8 cellular contexts compared by ENCODE assay signal in the genomic region with DNA sequence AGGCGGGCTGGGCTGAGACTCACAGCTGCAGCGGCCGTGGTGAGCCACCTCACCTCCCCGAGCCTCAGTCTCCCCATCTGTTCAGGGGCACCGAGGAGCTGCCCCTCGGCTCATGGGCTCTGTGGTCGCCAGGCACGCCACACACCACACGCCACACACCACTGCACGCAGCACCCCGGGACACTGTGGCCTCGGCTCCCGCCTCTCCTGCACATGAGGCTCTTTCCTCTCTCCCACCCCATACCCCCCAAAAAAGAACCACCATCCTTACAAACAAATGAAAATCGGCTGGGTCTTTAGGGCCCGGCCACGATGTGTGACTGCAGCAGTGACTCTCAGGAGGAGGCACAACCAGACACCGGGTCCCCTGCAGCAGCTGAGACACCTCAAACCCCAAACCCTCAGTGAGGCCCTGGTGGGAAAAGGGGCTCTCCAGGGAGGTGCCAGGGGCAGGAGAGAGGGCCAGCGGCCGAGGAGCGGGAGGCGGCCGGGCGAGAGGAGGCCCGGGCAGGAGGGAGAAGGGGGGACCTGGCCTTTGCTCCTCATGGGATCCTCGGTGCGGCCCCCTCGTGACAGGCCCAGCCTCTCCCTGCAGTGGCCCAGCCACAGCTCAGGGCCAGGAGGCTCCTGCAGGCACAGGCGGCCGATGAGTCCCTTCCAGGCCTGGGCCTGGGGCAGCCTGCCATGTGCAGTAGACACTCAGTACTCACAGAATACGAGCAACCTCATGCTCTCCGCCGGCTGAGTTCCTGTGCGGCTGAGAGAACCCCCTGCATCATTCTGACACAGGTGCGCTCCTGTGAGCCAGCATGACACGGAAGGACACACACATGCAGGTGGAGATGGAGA.
A peak's percentile ranks its signal among the peaks of the same experiment; 100 is the strongest.
DNase-seq lines count a peak whose midpoint lies in the region; ATAC-seq, FAIRE-seq and TF ChIP-seq lines count a peak whose summit lies in the region.

No MANE protein-coding gene starts in this region.

- TF ChIP-seq POLR2A in IMR-90 (IDR thresholded peaks at IDR 0.05; ENCODE audit: low read depth, low read length): no peak

- intact Hi-C loops in CD14-positive monocyte (cut with micrococcal nuclease): loop anchor here in 1 of 2 donors (2.0 to 10.0 kb wide), 3 partner anchors 45 to 571 kb away; a partner anchor contains a TSS
- intact Hi-C loops in IMR-90 (cut with micrococcal nuclease): loop anchor here (1.0 kb wide), 2 partner anchors 53 to 65 kb away; no protein-coding TSS in a partner anchor

- POLR2A ChIA-PET in IMR-90 (lab: Charles Lee; ENCODE audit: unreplicated experiment): interaction anchor here (0.8 to 1.1 kb wide), 3 partner anchors 24 to 65 kb away, joined by 3 to 6 read pairs (median 3); no protein-coding TSS in a partner anchor
- POLR2A ChIA-PET in naive thymus-derived CD8-positive, alpha-beta T cell (lab: Charles Lee): interaction anchor here (0.6 to 2.7 kb wide), 22 partner anchors 9 to 215 kb away, joined by 3 to 25 read pairs (median 4); a partner anchor contains a TSS

- peaks cover 6 to 20% of the 10 kb centered on the region in 2 donors for H3K36me3 Mint-ChIP-seq in CD14-positive monocyte
- peaks cover 6% of the 10 kb centered on the region for H3K36me3 Mint-ChIP-seq in astrocyte (ENCODE audit: low read depth, unreplicated experiment)
- H3K36me3 Mint-ChIP-seq in naive thymus-derived CD8-positive, alpha-beta T cell: peaks cover 0 to 47% (median 5%) of the 10 kb centered on the region in 3 donors

- H2BK15ac ChIP-seq in IMR-90 (ENCODE audit: low read depth, low read length): peak overlapping the region; percentile 88; the same call in 2 of the 3 replicates

- peaks cover 15% of the 10 kb centered on the region for H3K9me1 ChIP-seq in IMR-90 (ENCODE audit: insufficient read depth, low read length)

- peak overlapping the region; percentile 96 for H2BK120ac ChIP-seq in IMR-90 (ENCODE audit: low read depth, low read length)

- H3K4me1 ChIP-seq in IMR-90 (ENCODE audit: control insufficient read depth, insufficient read depth, low read length) (peaks cover 52% of the 10 kb centered on the region), astrocyte (ENCODE audit: insufficient read depth, low read length) (peaks cover 60% of the 10 kb centered on the region)

- H3K27me3 Mint-ChIP-seq in CD14-positive monocyte (ENCODE audit: low read depth in 3 of 3) (peaks cover 0 to 1% (median 0%) of the 10 kb centered on the region in 3 donors), astrocyte (ENCODE audit: low read depth, unreplicated experiment) (no peaks in the 10 kb centered on the region)
- H3K27me3 Mint-ChIP-seq in naive thymus-derived CD8-positive, alpha-beta T cell: no peaks in the 10 kb centered on the region

- peak overlapping the region; percentile 79 to 89 for H3K4me3 Mint-ChIP-seq in CD14-positive monocyte
- H3K4me3 Mint-ChIP-seq in astrocyte (ENCODE audit: unreplicated experiment): no peak overlapping the region
- H3K4me3 Mint-ChIP-seq in naive thymus-derived CD8-positive, alpha-beta T cell: peak overlapping the region; percentile 84 to 93 (median 86)

- peaks cover 0 to 3% (median 2%) of the 10 kb centered on the region in 7 donors for H3K9me3 Mint-ChIP-seq in CD14-positive monocyte
- peaks cover 3% of the 10 kb centered on the region for H3K9me3 Mint-ChIP-seq in astrocyte (ENCODE audit: unreplicated experiment)
- no peaks in the 10 kb centered on the region for H3K9me3 Mint-ChIP-seq in naive thymus-derived CD8-positive, alpha-beta T cell

- TF ChIP-seq CTCF in CD14-positive monocyte (IDR thresholded peaks at IDR 0.05) (no peak), IMR-90 (conservative IDR thresholded peaks at IDR 0.05; ENCODE audit: low read depth, low read length) (no peak), astrocyte (IDR thresholded peaks at IDR 0.05; ENCODE audit: insufficient read depth, low read depth, low read length) (no peak)

- peak overlapping the region; percentile 94 for H2AK9ac ChIP-seq in IMR-90 (replicated peaks; ENCODE audit: low read depth, low read length, poor library complexity)

- peaks cover 12 to 68% of the 10 kb centered on the region in 2 experiments; a peak in 3 of 4 replicates for H3K79me1 ChIP-seq in IMR-90 (ENCODE audit: low read depth in 1 of 2, low read length in 2 of 2)

- H3K27me3 ChIP-seq in IMR-90 (ENCODE audit: control insufficient read depth, insufficient read depth, low read length): no peaks in the 10 kb centered on the region
- no peaks in the 10 kb centered on the region for H3K27me3 ChIP-seq in astrocyte (ENCODE audit: insufficient read depth, low read length)

- CTCF ChIA-PET in IMR-90 (lab: Yijun Ruan, JAX): no interaction called here

- H4K91ac ChIP-seq in IMR-90 (ENCODE audit: insufficient read depth, low read depth, low read length): peak overlapping the region; percentile 96

- H3K79me2 ChIP-seq in astrocyte (ENCODE audit: insufficient read depth, low read length): peaks cover 75% of the 10 kb centered on the region

- peak overlapping the region; percentile 79 for H3K18ac ChIP-seq in IMR-90 (ENCODE audit: low read depth, low read length)

- in situ Hi-C loops in IMR-90 (cut with MboI; ENCODE audit: low sequenced_read_pairs): loop anchor here (5.0 kb wide), 1 partner anchor 66 kb away; a partner anchor contains a TSS

- peak overlapping the region; percentile 98 to 100 (median 99) for H3K27ac Mint-ChIP-seq in CD14-positive monocyte
- H3K27ac Mint-ChIP-seq in astrocyte (ENCODE audit: unreplicated experiment): peak overlapping the region; percentile 58
- peak overlapping the region; percentile 91 to 99 (median 96) for H3K27ac Mint-ChIP-seq in naive thymus-derived CD8-positive, alpha-beta T cell

- peaks cover 12% of the 10 kb centered on the region for H4K20me1 ChIP-seq in IMR-90 (ENCODE audit: insufficient read depth, low read length)
- peaks cover 20% of the 10 kb centered on the region for H4K20me1 ChIP-seq in astrocyte (ENCODE audit: insufficient read depth, low read length)

- dilution Hi-C loops in IMR-90 (cut with HindIII; ENCODE audit: low sequenced_read_pairs, unreplicated experiment): no loop called here

- peak overlapping the region; percentile 98 for H3K4ac ChIP-seq in IMR-90 (ENCODE audit: low read depth, low read length)

- peak overlapping the region; percentile 96 for H2BK5ac ChIP-seq in IMR-90 (ENCODE audit: low read depth, low read length, poor library complexity, severe bottlenecking)

- H3K14ac ChIP-seq in IMR-90 (replicated peaks; ENCODE audit: low read depth, low read length): peak overlapping the region; percentile 85

- 90% methylated on average over 10 of the region's 35 CpGs; no CpG with 5 or more reads in 1 of the 2 experiments for WGBS in IMR-90 (ENCODE audit: extremely low coverage in 2 of 2, insufficient read length in 1 of 2), 2 experiments

- no peak for ATAC-seq in IMR-90 (ENCODE audit: low read depth)
- peak; percentile 24 to 47 for ATAC-seq in naive thymus-derived CD8-positive, alpha-beta T cell
- ATAC-seq in GM21381 (IDR thresholded peaks at IDR 0.05; ENCODE audit: unreplicated experiment): no peak
- ATAC-seq in GM21737 (IDR thresholded peaks at IDR 0.05; ENCODE audit: unreplicated experiment): no peak

- H3K4me1 Mint-ChIP-seq in CD14-positive monocyte (peaks cover 70% of the 10 kb centered on the region), astrocyte (ENCODE audit: low read depth, unreplicated experiment) (peaks cover 58% of the 10 kb centered on the region)
- peaks cover 38 to 73% (median 68%) of the 10 kb centered on the region in 4 donors for H3K4me1 Mint-ChIP-seq in naive thymus-derived CD8-positive, alpha-beta T cell

- no peaks in the 10 kb centered on the region for H3K9me3 ChIP-seq in IMR-90 (ENCODE audit: control insufficient read depth, insufficient read depth, low read length)
- H3K9me3 ChIP-seq in astrocyte (ENCODE audit: insufficient read depth, low read depth, low read length): no peaks in the 10 kb centered on the region

- peak overlapping the region; percentile 33 to 86 for H4K8ac ChIP-seq in IMR-90 (ENCODE audit: low read depth in 2 of 2, low read length in 2 of 2)

- DNase-seq in CD14-positive monocyte (ENCODE audit: low spot score): peak; percentile 49
- no peak for DNase-seq in IMR-90
- DNase-seq in astrocyte (ENCODE audit: low read depth): no peak
- DNase-seq in naive thymus-derived CD8-positive, alpha-beta T cell: peak in 5 of 10 donors; percentile 32 to 68 (median 48)
- no peak for DNase-seq in A172 (ENCODE audit: low spot score)
- no peak for DNase-seq in Kasumi-1 (lab: John Stamatoyannopoulos, UW)

- H3K36me3 ChIP-seq in IMR-90 (ENCODE audit: control insufficient read depth, insufficient read depth, low read length) (peaks cover 8% of the 10 kb centered on the region; the same call in 1 of the 2 replicates), astrocyte (ENCODE audit: insufficient read depth, low read length) (no peaks in the 10 kb centered on the region)

- H3K4me2 ChIP-seq in IMR-90 (ENCODE audit: low read depth, low read length) (peak overlapping the region; percentile 77), astrocyte (ENCODE audit: low read length) (peak overlapping the region; percentile 81)

- H3K4me3 ChIP-seq in IMR-90 (ENCODE audit: insufficient read depth, low read depth, low read length) (no peak overlapping the region), astrocyte (ENCODE audit: insufficient read depth, low read depth, low read length) (peak overlapping the region; percentile 17)

- peak overlapping the region; percentile 77 for H3K9ac ChIP-seq in IMR-90 (ENCODE audit: low read depth, low read length)
- peak overlapping the region; percentile 85 for H3K9ac ChIP-seq in astrocyte (ENCODE audit: low read length)

- peak overlapping the region; percentile 89 for H3K23ac ChIP-seq in IMR-90 (ENCODE audit: low read depth, low read length)

- H2BK20ac ChIP-seq in IMR-90 (ENCODE audit: low read depth, low read length): peak overlapping the region; percentile 82

- peak overlapping the region; percentile 14 for H2AFZ ChIP-seq in IMR-90 (replicated peaks; ENCODE audit: low read length, poor library complexity)
- no peak overlapping the region for H2AFZ ChIP-seq in astrocyte (ENCODE audit: low read depth, low read length)

- H3K27ac ChIP-seq in IMR-90 (ENCODE audit: insufficient read depth, low read length) (peak overlapping the region; percentile 98), astrocyte (ENCODE audit: low read depth, low read length) (peak overlapping the region; percentile 96)

- peak overlapping the region; percentile 99 for H2AK5ac ChIP-seq in IMR-90 (ENCODE audit: low read depth, low read length)

- no peak for FAIRE-seq in astrocyte (lab: Jason Lieb, UNC)

- TF ChIP-seq RAD21 in IMR-90 (IDR thresholded peaks at IDR 0.05; ENCODE audit: low read length): no peak

- H3K56ac ChIP-seq in IMR-90 (ENCODE audit: extremely low read depth, insufficient read depth, low read length): peak overlapping the region; percentile 78

- BruUV-seq in IMR-90 (replicated peaks; lab: Mats Ljungman, UMichigan): no TSS peak

- peak overlapping the region; percentile 74 for H4K5ac ChIP-seq in IMR-90 (ENCODE audit: low read depth, low read length)

TF ChIP-seq in IMR-90, 13 proteins besides CTCF, POLR2A, EP300 and RAD21 (continues in another document):
- TF ChIP-seq RCOR1 (IDR thresholded peaks at IDR 0.05; ENCODE audit: insufficient replicate concordance, low read length): no peak
- TF ChIP-seq MAZ (IDR thresholded peaks at IDR 0.05; ENCODE audit: borderline replicate concordance, low read depth, low read length): no peak
- no peak for TF ChIP-seq BHLHE40 (IDR thresholded peaks at IDR 0.05; ENCODE audit: low read depth, low read length)
- TF ChIP-seq MAFK (IDR thresholded peaks at IDR 0.05; ENCODE audit: low read depth, low read length): no peak
- TF ChIP-seq CHD1 (IDR thresholded peaks at IDR 0.05; ENCODE audit: low read depth, low read length): no peak

Comparison
In these comparisons a context has a peak if more than half of its experiments do, and no peak if none do; other contexts are left out.
1. ATAC-seq: peak in naive thymus-derived CD8-positive, alpha-beta T cell (2 of 2); none in IMR-90 (single experiment), GM21381 (single experiment) and GM21737 (single experiment).
2. Peak in every context shown above with its lines, with median percentiles within 50 percentile points of each other: H3K27ac Mint-ChIP-seq.